8 cellular contexts compared by ENCODE assay signal in the genomic region with DNA sequence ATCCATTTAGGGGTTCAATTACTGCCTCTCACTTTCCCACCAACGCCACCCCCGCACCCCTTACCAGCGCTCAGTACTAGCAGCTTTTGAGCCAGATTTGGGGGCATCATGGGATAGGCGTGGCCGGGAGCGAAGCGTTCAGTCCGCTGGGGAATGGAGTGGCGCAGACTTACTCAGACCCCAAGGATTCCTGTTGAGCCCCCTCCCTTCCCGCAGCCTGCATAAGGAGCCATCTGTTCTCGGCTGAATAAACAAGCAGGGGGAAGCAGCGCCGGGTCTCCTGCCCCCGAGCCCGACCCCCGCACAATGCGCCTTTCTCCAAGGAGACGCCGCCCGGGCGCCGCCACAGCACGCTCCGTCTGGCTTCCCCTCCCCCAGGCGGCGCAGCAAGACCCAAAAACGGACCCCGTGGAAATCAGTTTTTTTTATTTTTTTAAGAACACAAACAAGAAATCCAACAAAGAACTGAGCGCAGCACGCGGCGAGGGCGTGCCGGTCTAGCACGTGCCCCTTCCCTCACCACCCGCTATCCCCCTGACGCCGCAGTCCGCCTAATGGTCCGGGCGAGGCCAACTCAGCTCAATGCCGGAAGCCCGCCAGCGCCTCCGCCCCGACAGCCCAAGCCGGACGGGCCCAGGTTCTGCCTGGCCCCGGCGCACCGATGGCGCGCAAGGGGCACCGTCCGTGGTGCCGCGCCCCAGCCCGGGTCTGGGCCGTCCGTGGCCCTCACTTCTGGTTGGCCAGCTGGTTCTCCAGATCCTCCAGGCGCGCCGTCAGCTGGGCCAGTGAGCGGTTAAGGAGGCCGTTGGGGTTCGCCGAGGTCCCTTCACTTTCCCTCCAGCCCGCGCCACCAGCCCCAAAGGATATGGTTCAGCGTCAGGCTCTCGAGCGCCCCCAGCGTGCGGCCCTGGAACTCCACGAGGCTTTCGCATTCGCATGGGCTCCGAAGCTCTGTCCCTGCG.
DNase-seq lines count a peak whose midpoint lies in the region; ATAC-seq and TF ChIP-seq lines count a peak whose summit lies in the region.

No MANE protein-coding gene starts in this region.

- H3K27me3 ChIP-seq in mucosa of rectum (ENCODE audit: control insufficient read depth in 2 of 2, insufficient read depth in 2 of 2, low read length in 2 of 2) = peaks cover 2 to 4% of the 10 kb centered on the region in 2 donors

- H3K4me3 ChIP-seq in mucosa of rectum (ENCODE audit: low read length in 2 of 2) = peak overlapping the region; percentile 68 to 69

- peak overlapping the region in 1 of 2 donors; percentile 69 for H3K9ac ChIP-seq in mucosa of rectum (ENCODE audit: low read depth in 1 of 2, low read length in 2 of 2)

- H3K4me1 ChIP-seq in mucosa of rectum (ENCODE audit: control insufficient read depth in 2 of 2, insufficient read depth in 2 of 2, low read length in 2 of 2) = peaks cover 0 to 5% of the 10 kb centered on the region in 2 donors

- ATAC-seq in HG03354 (IDR thresholded peaks at IDR 0.05; ENCODE audit: poor library complexity, severe bottlenecking, unreplicated experiment) (peak; percentile 77), HG03108 (IDR thresholded peaks at IDR 0.05; ENCODE audit: unreplicated experiment) (no peak)

- no peak overlapping the region for H3K27ac ChIP-seq in mucosa of rectum (ENCODE audit: low read depth in 2 of 2, low read length in 2 of 2)

- peak; percentile 92 for DNase-seq in DMS53 (lab: John Stamatoyannopoulos, UW)
- DNase-seq in NOMO-1 (lab: John Stamatoyannopoulos, UW; ENCODE audit: unreplicated experiment in 2 of 2) = peak; percentile 80 to 85
- DNase-seq in activated T-cell treated with anti-CD3 and anti-CD28 coated beads for 4 hours = peak; percentile 79
- DNase-seq in erythroblast (lab: John Stamatoyannopoulos, UW) = peak; percentile 73 to 78
- peak; percentile 77 for DNase-seq in stimulated activated CD8-positive, alpha-beta memory T cell treated with anti-CD3 and anti-CD28 coated beads, Interleukin-4, amount 100 ng/mL, for 24 hours (ENCODE audit: low read depth)

- H3K9me3 ChIP-seq in mucosa of rectum (ENCODE audit: control insufficient read depth in 2 of 2, low read length in 2 of 2) = no peaks in the 10 kb centered on the region

- TF ChIP-seq POLR2A in erythroblast (IDR thresholded peaks at IDR 0.05; ENCODE audit: low read length) = no peak

- no peaks in the 10 kb centered on the region for H3K36me3 ChIP-seq in mucosa of rectum (ENCODE audit: control insufficient read depth in 2 of 2, insufficient read depth in 2 of 2, low read length in 2 of 2)
